Comparison of ENCODE assay signal across 8 cellular contexts in genomic region chr13:33285420-33286124, GRCh38. TPM values are rescaled to one million over a fixed set of nuclear protein-coding genes. Genes with fewer than 3 reads are reported as not detected.
A peak's percentile ranks its signal among the peaks of the same experiment; 100 is the strongest.
DNase-seq lines count a peak whose midpoint lies in the region; ATAC-seq and TF ChIP-seq lines count a peak whose summit lies in the region.

A gene with protein sequence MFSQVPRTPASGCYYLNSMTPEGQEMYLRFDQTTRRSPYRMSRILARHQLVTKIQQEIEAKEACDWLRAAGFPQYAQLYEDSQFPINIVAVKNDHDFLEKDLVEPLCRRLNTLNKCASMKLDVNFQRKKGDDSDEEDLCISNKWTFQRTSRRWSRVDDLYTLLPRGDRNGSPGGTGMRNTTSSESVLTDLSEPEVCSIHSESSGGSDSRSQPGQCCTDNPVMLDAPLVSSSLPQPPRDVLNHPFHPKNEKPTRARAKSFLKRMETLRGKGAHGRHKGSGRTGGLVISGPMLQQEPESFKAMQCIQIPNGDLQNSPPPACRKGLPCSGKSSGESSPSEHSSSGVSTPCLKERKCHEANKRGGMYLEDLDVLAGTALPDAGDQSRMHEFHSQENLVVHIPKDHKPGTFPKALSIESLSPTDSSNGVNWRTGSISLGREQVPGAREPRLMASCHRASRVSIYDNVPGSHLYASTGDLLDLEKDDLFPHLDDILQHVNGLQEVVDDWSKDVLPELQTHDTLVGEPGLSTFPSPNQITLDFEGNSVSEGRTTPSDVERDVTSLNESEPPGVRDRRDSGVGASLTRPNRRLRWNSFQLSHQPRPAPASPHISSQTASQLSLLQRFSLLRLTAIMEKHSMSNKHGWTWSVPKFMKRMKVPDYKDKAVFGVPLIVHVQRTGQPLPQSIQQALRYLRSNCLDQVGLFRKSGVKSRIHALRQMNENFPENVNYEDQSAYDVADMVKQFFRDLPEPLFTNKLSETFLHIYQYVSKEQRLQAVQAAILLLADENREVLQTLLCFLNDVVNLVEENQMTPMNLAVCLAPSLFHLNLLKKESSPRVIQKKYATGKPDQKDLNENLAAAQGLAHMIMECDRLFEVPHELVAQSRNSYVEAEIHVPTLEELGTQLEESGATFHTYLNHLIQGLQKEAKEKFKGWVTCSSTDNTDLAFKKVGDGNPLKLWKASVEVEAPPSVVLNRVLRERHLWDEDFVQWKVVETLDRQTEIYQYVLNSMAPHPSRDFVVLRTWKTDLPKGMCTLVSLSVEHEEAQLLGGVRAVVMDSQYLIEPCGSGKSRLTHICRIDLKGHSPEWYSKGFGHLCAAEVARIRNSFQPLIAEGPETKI (minus strand): TSS chr13:33285755. CDS start chr13:33285638, 117 bp downstream.

- intact Hi-C loops in lower leg skin (cut with DNase I; ENCODE audit: low total_unique reads) = no loop called here

- H3K9me3 Mint-ChIP-seq in T-cell = peaks cover 0 to 4% (median 0%) of the 10 kb centered on the region in 3 donors

- DNase-seq in ELR (ENCODE audit: low read depth) (peak; percentile 99), HS-5 (ENCODE audit: low read depth) (peak; percentile 73), T-cell (peak in 1 of 34 experiments; percentile 5), lower leg skin (ENCODE audit: low spot score in 2 of 2) (peak; percentile 96 to 98), cortex of kidney (lab: John Stamatoyannopoulos, UW) (no peak)
- DNase-seq in stimulated activated naive CD8-positive, alpha-beta T cell treated with anti-CD3 and anti-CD28 coated beads, Interleukin-15, Interleukin-2, amounts not matched to agents 100 U/mL and 50 U/mL, for 24 hours = peak; percentile 6

- TF ChIP-seq POLR2A in lower leg skin (IDR thresholded peaks at IDR 0.05) = peak in 1 of 2 donors; percentile 6

- peaks cover 18 to 24% (median 20%) of the 10 kb centered on the region in 3 donors for H3K4me1 Mint-ChIP-seq in T-cell

- peak within 1 kb of the TSS; percentile 66 to 75 (median 69) for H3K4me3 Mint-ChIP-seq in T-cell

- in situ Hi-C loops in endometrial microvascular endothelial cells (cut with HindIII; ENCODE audit: inconsistent ontology term, low pct_unique_long_range_greater_than_20kb, low sequenced_read_pairs) = no loop called here

- H3K36me3 Mint-ChIP-seq in T-cell = no peaks in the 10 kb centered on the region

- H3K27me3 Mint-ChIP-seq in T-cell = peaks cover 55 to 61% of the 10 kb centered on the region in 2 donors

- 2% methylated on average over 20 of the region's 20 CpGs for WGBS in lower leg skin, 2 donors

- CTCF ChIA-PET in T-cell (lab: Charles Lee) = no interaction called here

- peak within 1 kb of the TSS; percentile 59 for H3K4me3 ChIP-seq in lower leg skin (ENCODE audit: low read depth, poor library complexity, severe bottlenecking)

- POLR2A ChIA-PET in T-cell (lab: Charles Lee) = no interaction called here

- no peak for TF ChIP-seq CTCF in lower leg skin (IDR thresholded peaks at IDR 0.05)

- peak; percentile 56 for ATAC-seq in GM19467 (IDR thresholded peaks at IDR 0.05; ENCODE audit: unreplicated experiment)
- ATAC-seq in T-cell (replicated peaks in 1 of 4) = peak in 1 of 4 experiments; percentile 38
- ATAC-seq in stimulated activated naive CD8-positive, alpha-beta T cell treated with anti-CD3 and anti-CD28 coated beads, Interleukin-15, Interleukin-2, amounts not matched to agents 100 U/mL and 50 U/mL, for 24 hours = peak; percentile 49

- no peak within 1 kb of the TSS for H3K27ac Mint-ChIP-seq in T-cell

RNA-seq across cellular contexts. Expression of the gene that starts here (rescaled TPM):
- total RNA-seq in T-cell (under 1 TPM in 3 of 5 donors, not detected in 2; 0.39 to 0.53 (median 0.44) TPM), endometrial microvascular endothelial cells (ENCODE audit: inconsistent ontology term) (19.1 TPM), lower leg skin (10 to 100 TPM; 15.7 to 22.5 (median 19.6) TPM)

Comparison
In these comparisons a context has a peak if more than half of its experiments do, and no peak if none do; other contexts are left out.
1. RNA of the gene that starts here (total RNA-seq): 15.7 to 22.5 TPM in lower leg skin and 19.1 TPM in endometrial microvascular endothelial cells (single experiment); 0.39 to 0.53 TPM in T-cell; every median in the first group is over 10 times any median in the second.